In genomic region chr17:62719586-62719985, GRCh38 we compare ENCODE assay signal across 21 cellular contexts.
"Had no signal": no experiment of that assay in that cellular context is flagged by ENCODE, and none has a peak within 500 bp of the region (broad histone marks: within the 10 kb centered on the region; RNA-seq: fewer than 3 reads in every experiment).

No MANE protein-coding gene starts in this region.

- H3K27ac ChIP-seq: dorsolateral prefrontal cortex, lower lobe of right lung, neutrophil, pancreas, right atrium auricular region, stomach, thyroid gland, upper lobe of left lung had no signal

- ATAC-seq: left ventricle myocardium superior; naive thymus-derived CD8-positive, alpha-beta T cell; pancreas; sciatic nerve; stimulated activated effector memory CD8-positive, alpha-beta T cell treated with anti-CD3 and anti-CD28 coated beads, Interleukin-12 subunit alpha, Interleukin-12 subunit beta, amount 100 ng/mL, for 72 hours had no signal

- H3K36me3 ChIP-seq: lower lobe of right lung, neutrophil, pancreas, right atrium auricular region, stomach, thyroid gland, upper lobe of left lung had no signal

- DNase-seq: dorsolateral prefrontal cortex; effector CD4-positive, alpha-beta T cell; hypothalamus; left ventricle myocardium superior; lower lobe of right lung; naive thymus-derived CD8-positive, alpha-beta T cell; pancreas; stimulated activated CD4-positive, alpha-beta T cell treated with anti-CD3 and anti-CD28 coated beads, Interleukin-2, amount 100 ng/mL, for 24 hours; stimulated activated CD4-positive, alpha-beta T cell treated with anti-CD3 and anti-CD28 coated beads, Interleukin-4, amount 100 ng/mL, for 24 hours; stimulated activated naive CD4-positive, alpha-beta T cell treated with Interleukin-2 at 50 U/mL for 16 hours; stomach; thyroid gland; upper lobe of left lung had no signal

- H3K4me3 ChIP-seq: dorsolateral prefrontal cortex, lower lobe of right lung, pancreas, right atrium auricular region, stomach, thyroid gland, upper lobe of left lung had no signal

- H3K4me1 ChIP-seq: lower lobe of right lung, pancreas, right atrium auricular region, stomach, thyroid gland, upper lobe of left lung had no signal

- H3K27me3 ChIP-seq: dorsolateral prefrontal cortex, pancreas, right atrium auricular region, stomach, thyroid gland, upper lobe of left lung had no signal

- FAIRE-seq: colon, frontal cortex, keratinocyte, pancreas, urothelium cell line had no signal

- H3K9me3 ChIP-seq: lower lobe of right lung, neutrophil, pancreas, right atrium auricular region, stomach, thyroid gland, upper lobe of left lung had no signal
